1 cellular context compared by ENCODE assay signal in genomic region chr6:40950986-40951730, GRCh38.
TF ChIP-seq lines count a peak whose summit lies in the region.

No MANE protein-coding gene starts in this region.

TF ChIP-seq in WTC11, 78 proteins besides CTCF, POLR2A, EP300 and RAD21 (continued from another document):
- no peak for TF ChIP-seq AR (CRISPR knock-in tag; IDR thresholded peaks at IDR 0.05)
- no peak for TF ChIP-seq MAX (CRISPR knock-in tag; IDR thresholded peaks at IDR 0.05)
- no peak for TF ChIP-seq ZNF121 (CRISPR knock-in tag; IDR thresholded peaks at IDR 0.05)
- TF ChIP-seq ZBTB21 (CRISPR knock-in tag; IDR thresholded peaks at IDR 0.05; ENCODE audit: borderline replicate concordance): no peak
- no peak for TF ChIP-seq USF2 (CRISPR knock-in tag; IDR thresholded peaks at IDR 0.05)
- no peak for TF ChIP-seq ELF4 (CRISPR knock-in tag; IDR thresholded peaks at IDR 0.05; ENCODE audit: low read depth)
TF ChIP-seq in WTC11: peak in this region for 0.
